In the genomic region with DNA sequence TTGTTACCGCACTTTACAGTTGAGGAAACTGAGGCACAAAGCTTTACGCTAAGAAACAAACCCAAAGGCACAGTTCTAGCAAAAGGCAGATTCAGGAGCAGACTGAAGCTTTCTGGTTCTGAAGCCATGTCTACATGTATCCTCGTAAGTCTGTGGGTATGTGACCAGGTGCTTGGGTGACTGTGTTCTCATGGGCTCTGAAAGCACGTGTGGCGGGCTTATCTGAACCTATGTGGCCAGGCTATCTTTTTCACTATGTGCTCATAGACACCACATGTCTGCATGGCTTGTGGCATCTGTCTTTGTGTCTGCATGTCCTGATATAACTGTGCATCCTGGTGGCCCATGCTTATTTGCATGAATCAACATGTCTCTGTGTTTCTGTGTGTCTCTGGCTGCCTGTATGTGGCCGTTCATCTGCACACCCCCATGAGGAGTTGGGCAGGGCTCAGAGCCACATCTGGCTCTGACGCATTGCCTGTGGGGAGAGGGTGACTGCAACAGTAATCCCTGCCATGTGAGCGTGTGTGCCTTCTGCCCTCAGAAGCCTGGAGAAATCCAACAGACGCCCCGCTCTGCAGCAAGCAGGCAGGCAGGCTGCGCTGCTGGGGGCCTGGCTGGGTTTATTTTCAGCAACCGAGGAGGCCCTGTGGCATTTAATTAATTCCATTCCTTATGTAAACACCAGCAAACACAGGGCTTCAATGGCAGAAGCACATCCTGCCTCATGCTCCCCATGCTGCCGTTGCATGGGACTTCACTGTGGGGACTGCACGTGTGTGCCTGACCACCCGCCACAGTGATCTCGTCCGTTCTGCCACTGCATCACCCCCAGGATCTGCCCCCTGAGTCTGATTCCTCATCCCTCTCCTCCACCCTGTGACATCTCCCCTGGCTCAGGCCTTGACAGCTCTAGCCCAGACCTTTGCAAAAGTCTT, we compare ENCODE assay signal across 12 cellular contexts.
DNase-seq lines count a peak whose midpoint lies in the region; ATAC-seq and TF ChIP-seq lines count a peak whose summit lies in the region.
"Had no signal": no experiment of that assay in that cellular context is flagged by ENCODE, and none has a peak within 500 bp of the region (broad histone marks: within the 10 kb centered on the region; RNA-seq: fewer than 3 reads in every experiment).

No MANE protein-coding gene starts in this region.

- H3K9ac ChIP-seq in mammary epithelial cell (ENCODE audit: insufficient read depth, low read length), result no peak overlapping the region
- H3K9ac ChIP-seq: KMS-11 had no signal

- no peak overlapping the region for H3K4me2 ChIP-seq in mammary epithelial cell (ENCODE audit: insufficient read depth, low read depth, low read length)
- H3K4me2 ChIP-seq: KMS-11 had no signal

- H3K4me1 ChIP-seq in mammary epithelial cell (ENCODE audit: insufficient read depth, low read length), result no peaks in the 10 kb centered on the region
- H3K4me1 ChIP-seq in breast epithelium, result no peaks in the 10 kb centered on the region
- peaks cover 15% of the 10 kb centered on the region for H3K4me1 ChIP-seq in SJCRH30
- no peaks in the 10 kb centered on the region for H3K4me1 ChIP-seq in foreskin keratinocyte
- no peaks in the 10 kb centered on the region for H3K4me1 ChIP-seq in Peyer's patch

- H3K4me3 ChIP-seq in mammary epithelial cell (replicated peaks in 1 of 3; ENCODE audit: insufficient read depth in 1 of 3, low read depth in 2 of 3, low read length in 3 of 3), result no peak overlapping the region
- H3K4me3 ChIP-seq in breast epithelium, result no peak overlapping the region
- H3K4me3 ChIP-seq in SJCRH30, result no peak overlapping the region
- H3K4me3 ChIP-seq in Peyer's patch, result no peak overlapping the region

- no peak overlapping the region for H2AFZ ChIP-seq in mammary epithelial cell (ENCODE audit: low read depth, low read length)

- no peaks in the 10 kb centered on the region for H4K20me1 ChIP-seq in mammary epithelial cell (ENCODE audit: insufficient read depth, low read length)

- H3K9me3 ChIP-seq in mammary epithelial cell (replicated peaks; ENCODE audit: insufficient read depth, low read length), result no peaks in the 10 kb centered on the region
- H3K9me3 ChIP-seq in breast epithelium, result no peaks in the 10 kb centered on the region
- no peaks in the 10 kb centered on the region for H3K9me3 ChIP-seq in SJCRH30 (replicated peaks)
- no peaks in the 10 kb centered on the region for H3K9me3 ChIP-seq in Peyer's patch

- H3K27ac ChIP-seq in mammary epithelial cell (ENCODE audit: insufficient read depth, low read depth, low read length) (no peak overlapping the region), breast epithelium (no peak overlapping the region), SJCRH30 (no peak overlapping the region; the same call in 1 of the 2 replicates), foreskin keratinocyte (no peak overlapping the region), Peyer's patch (no peak overlapping the region)
- H3K27ac ChIP-seq: KMS-11 had no signal

- no peak for TF ChIP-seq CTCF in mammary epithelial cell (conservative IDR thresholded peaks at IDR 0.05 in 1 of 2, IDR thresholded peaks at IDR 0.05 in 1 of 2; ENCODE audit: extremely low read depth in 1 of 2, insufficient read depth in 1 of 2, low read depth in 1 of 2, low read length in 2 of 2)
- no peak for TF ChIP-seq CTCF in breast epithelium (IDR thresholded peaks at IDR 0.05)
- no peak for TF ChIP-seq CTCF in foreskin keratinocyte (conservative IDR thresholded peaks at IDR 0.05)
- TF ChIP-seq CTCF in Peyer's patch (IDR thresholded peaks at IDR 0.05), result no peak

- WGBS in mammary epithelial cell (ENCODE audit: low coverage, missing lambda C conversion rate), result 83% methylated on average over 16 of the region's 17 CpGs

- CTCF ChIA-PET in mammary epithelial cell (lab: Charles Lee; ENCODE audit: low non-redundant PET), result no interaction called here

- DNase-seq in mammary epithelial cell (peak; percentile 45), breast epithelium (ENCODE audit: low spot score in 2 of 2) (no peak), SJCRH30 (peak; percentile 81 to 82), foreskin keratinocyte (peak in 1 of 2 donors; percentile 55), stromal cell of bone marrow (ENCODE audit: low read depth) (peak; percentile 18), Peyer's patch (no peak)
- DNase-seq: activated B cell treated with CpG ODN at 0.5 μM for 24 hours; activated T-cell treated with anti-CD3 and anti-CD28 coated beads, Interleukin-2, amount 50 U/mL, for 1 hour; SIG-M5 had no signal

- BruUV-seq in mammary epithelial cell (replicated peaks; lab: Mats Ljungman, UMichigan), result no TSS peak

- ATAC-seq in foreskin keratinocyte, result peak; percentile 96
- no peak for ATAC-seq in GM18868 (IDR thresholded peaks at IDR 0.05; ENCODE audit: unreplicated experiment)
- ATAC-seq in HG02981 (IDR thresholded peaks at IDR 0.05; ENCODE audit: unreplicated experiment), result no peak

- intact Hi-C loops in mammary epithelial cell (cut with micrococcal nuclease), result no loop called here
- intact Hi-C loops in breast epithelium (cut with DNase I; ENCODE audit: low total_unique reads), result no loop called here

- in situ Hi-C loops in mammary epithelial cell (cut with MboI; ENCODE audit: low sequenced_read_pairs in 2 of 2), result no loop called here

- H3K36me3 ChIP-seq in mammary epithelial cell (ENCODE audit: insufficient read depth, low read length) (no peaks in the 10 kb centered on the region), breast epithelium (no peaks in the 10 kb centered on the region), SJCRH30 (no peaks in the 10 kb centered on the region), Peyer's patch (no peaks in the 10 kb centered on the region)

- TF ChIP-seq POLR2A in breast epithelium (IDR thresholded peaks at IDR 0.05), result no peak
- no peak for TF ChIP-seq POLR2A in Peyer's patch (IDR thresholded peaks at IDR 0.05)

- H3K27me3 ChIP-seq in mammary epithelial cell (ENCODE audit: insufficient read depth, low read length) (no peaks in the 10 kb centered on the region), breast epithelium (no peaks in the 10 kb centered on the region), SJCRH30 (no peaks in the 10 kb centered on the region), foreskin keratinocyte (peaks cover 3% of the 10 kb centered on the region), Peyer's patch (no peaks in the 10 kb centered on the region)

- H3K79me2 ChIP-seq in mammary epithelial cell (ENCODE audit: insufficient read depth, low read length), result no peaks in the 10 kb centered on the region

- dilution Hi-C loops in mammary epithelial cell (cut with HindIII; ENCODE audit: low sequenced_read_pairs), result no loop called here

Comparison
In these comparisons a context has a peak if more than half of its experiments do, and no peak if none do; other contexts are left out.
1. DNase-seq: peak in mammary epithelial cell (single experiment), SJCRH30 (2 of 2) and stromal cell of bone marrow (single experiment); none in breast epithelium (0 of 2) and Peyer's patch (0 of 3).